ENCODE assay signal across 10 cellular contexts in the genomic region with DNA sequence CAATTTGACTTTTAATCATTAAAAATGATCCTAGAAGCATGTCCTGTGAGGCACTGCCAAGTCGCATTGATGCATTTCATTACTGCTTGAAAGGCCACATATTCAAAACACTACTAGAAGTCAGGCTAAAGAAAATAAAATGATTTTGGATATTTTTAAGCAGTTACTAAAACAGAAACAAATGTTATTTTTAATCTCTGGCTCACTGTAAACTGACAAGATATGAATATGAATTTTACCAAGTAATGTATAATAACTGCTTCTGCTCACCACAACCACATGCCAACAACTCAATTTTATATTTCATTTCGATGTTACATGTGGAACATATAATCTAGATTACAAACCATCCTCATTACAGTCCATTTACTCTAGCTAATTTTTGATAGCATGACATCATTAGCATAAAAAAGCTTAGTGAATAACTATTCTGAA.
DNase-seq lines count a peak whose midpoint lies in the region; ATAC-seq and TF ChIP-seq lines count a peak whose summit lies in the region.
"Had no signal": no experiment of that assay in that cellular context is flagged by ENCODE, and none has a peak within 500 bp of the region (broad histone marks: within the 10 kb centered on the region; RNA-seq: fewer than 3 reads in every experiment).

No MANE protein-coding gene starts in this region.

- peaks cover 79% of the 10 kb centered on the region for H3K4me1 Mint-ChIP-seq in activated T-cell treated with anti-CD3 and anti-CD28 coated beads, Interleukin-2, amount 50 U/mL, for 24 hours (ENCODE audit: low read depth)
- H3K4me1 Mint-ChIP-seq in activated T-helper 1 cell treated with anti-CD3 and anti-CD28 coated beads, Interleukin-12 subunit alpha, Interleukin-12 subunit beta, Interleukin-2, Interleukin-4 antibody, amounts not matched to agents 30 ng/mL and 10 ng/mL and 1 ng/mL, durations not matched to agents 14 hours and 24 hours and 36 hours (ENCODE audit: low read depth): peaks cover 82% of the 10 kb centered on the region

- H3K27ac ChIP-seq in stomach: peak overlapping the region in 3 of 5 donors; percentile 16 to 59 (median 44)

- peaks cover 21 to 81% (median 59%) of the 10 kb centered on the region in 4 donors for H3K4me1 ChIP-seq in stomach

- TF ChIP-seq POLR2A in stomach (IDR thresholded peaks at IDR 0.05): no peak

- peak overlapping the region; percentile 94 for H3K27ac Mint-ChIP-seq in activated T-cell treated with anti-CD3 and anti-CD28 coated beads, Interleukin-2, amount 50 U/mL, for 24 hours
- peak overlapping the region; percentile 94 for H3K27ac Mint-ChIP-seq in activated T-helper 1 cell treated with anti-CD3 and anti-CD28 coated beads, Interleukin-12 subunit alpha, Interleukin-12 subunit beta, Interleukin-2, Interleukin-4 antibody, amounts not matched to agents 30 ng/mL and 10 ng/mL and 1 ng/mL, durations not matched to agents 14 hours and 24 hours and 36 hours

- no peaks in the 10 kb centered on the region for H3K27me3 ChIP-seq in stomach

- WGBS in stomach, 5 donors: 77 to 86% (median 81%) methylated on average over 2 of the region's 2 CpGs

- DNase-seq in activated T-cell treated with anti-CD3 and anti-CD28 coated beads, Interleukin-2, amount 50 U/mL, for 24 hours: no peak
- no peak for DNase-seq in activated T-cell treated with anti-CD3 and anti-CD28 coated beads, Interleukin-2, amount 50 U/mL, for 1 hour
- DNase-seq in activated T-helper 1 cell treated with anti-CD3 and anti-CD28 coated beads, Interleukin-12 subunit alpha, Interleukin-12 subunit beta, Interleukin-2, Interleukin-4 antibody, amounts not matched to agents 30 ng/mL and 10 ng/mL and 1 ng/mL, durations not matched to agents 14 hours and 24 hours and 36 hours (ENCODE audit: low spot score): no peak
- DNase-seq in stomach: no peak
- no peak for DNase-seq in D341Med (ENCODE audit: low spot score)
- no peak for DNase-seq in KBM-7
- no peak for DNase-seq in NOMO-1 treated with dmso at 0.1 percent for 144 hours (lab: John Stamatoyannopoulos, UW; ENCODE audit: unreplicated experiment)
- DNase-seq: NCI-H1930, SHP77 treated with DMSO at 0.1 percent for 48 hours had no signal

- H3K4me3 ChIP-seq in stomach: no peak overlapping the region

- peaks cover 27% of the 10 kb centered on the region for H3K36me3 Mint-ChIP-seq in activated T-cell treated with anti-CD3 and anti-CD28 coated beads, Interleukin-2, amount 50 U/mL, for 24 hours (ENCODE audit: low read depth)
- peaks cover 45% of the 10 kb centered on the region for H3K36me3 Mint-ChIP-seq in activated T-helper 1 cell treated with anti-CD3 and anti-CD28 coated beads, Interleukin-12 subunit alpha, Interleukin-12 subunit beta, Interleukin-2, Interleukin-4 antibody, amounts not matched to agents 30 ng/mL and 10 ng/mL and 1 ng/mL, durations not matched to agents 14 hours and 24 hours and 36 hours (ENCODE audit: low read depth)

- no peak for TF ChIP-seq CTCF in stomach (IDR thresholded peaks at IDR 0.05)

- no peaks in the 10 kb centered on the region for H3K36me3 ChIP-seq in stomach

- peaks cover 3% of the 10 kb centered on the region for H3K9me3 Mint-ChIP-seq in activated T-cell treated with anti-CD3 and anti-CD28 coated beads, Interleukin-2, amount 50 U/mL, for 24 hours
- H3K9me3 Mint-ChIP-seq in activated T-helper 1 cell treated with anti-CD3 and anti-CD28 coated beads, Interleukin-12 subunit alpha, Interleukin-12 subunit beta, Interleukin-2, Interleukin-4 antibody, amounts not matched to agents 30 ng/mL and 10 ng/mL and 1 ng/mL, durations not matched to agents 14 hours and 24 hours and 36 hours: peaks cover 8% of the 10 kb centered on the region

- peak overlapping the region; percentile 53 for H3K4me3 Mint-ChIP-seq in activated T-cell treated with anti-CD3 and anti-CD28 coated beads, Interleukin-2, amount 50 U/mL, for 24 hours
- H3K4me3 Mint-ChIP-seq in activated T-helper 1 cell treated with anti-CD3 and anti-CD28 coated beads, Interleukin-12 subunit alpha, Interleukin-12 subunit beta, Interleukin-2, Interleukin-4 antibody, amounts not matched to agents 30 ng/mL and 10 ng/mL and 1 ng/mL, durations not matched to agents 14 hours and 24 hours and 36 hours: peak overlapping the region; percentile 51

- ATAC-seq in HG02884 (IDR thresholded peaks at IDR 0.05; ENCODE audit: unreplicated experiment): peak; percentile 60

- intact Hi-C loops in activated T-helper 1 cell treated with anti-CD3 and anti-CD28 coated beads, Interleukin-12 subunit alpha, Interleukin-12 subunit beta, Interleukin-2, Interleukin-4 antibody, amounts not matched to agents 30 ng/mL and 10 ng/mL and 1 ng/mL, durations not matched to agents 14 hours and 24 hours and 36 hours (cut with micrococcal nuclease): loop anchor here (1.0 to 5.0 kb wide), 4 partner anchors 12 to 338 kb away; a partner anchor contains a TSS
- intact Hi-C loops in stomach (cut with DNase I; ENCODE audit: low total_unique reads): no loop called here

- in situ Hi-C loops in KBM-7 (cut with MboI; ENCODE audit: low pct_unique_long_range_greater_than_20kb, low sequenced_read_pairs): no loop called here

- H3K27me3 Mint-ChIP-seq in activated T-cell treated with anti-CD3 and anti-CD28 coated beads, Interleukin-2, amount 50 U/mL, for 24 hours: no peaks in the 10 kb centered on the region
- H3K27me3 Mint-ChIP-seq in activated T-helper 1 cell treated with anti-CD3 and anti-CD28 coated beads, Interleukin-12 subunit alpha, Interleukin-12 subunit beta, Interleukin-2, Interleukin-4 antibody, amounts not matched to agents 30 ng/mL and 10 ng/mL and 1 ng/mL, durations not matched to agents 14 hours and 24 hours and 36 hours (ENCODE audit: insufficient read depth): no peaks in the 10 kb centered on the region

- no peaks in the 10 kb centered on the region for H3K9me3 ChIP-seq in stomach

- TF ChIP-seq EP300 in stomach (IDR thresholded peaks at IDR 0.05): no peak
